Comparison of ENCODE assay signal across 1 cellular context in the genomic region with DNA sequence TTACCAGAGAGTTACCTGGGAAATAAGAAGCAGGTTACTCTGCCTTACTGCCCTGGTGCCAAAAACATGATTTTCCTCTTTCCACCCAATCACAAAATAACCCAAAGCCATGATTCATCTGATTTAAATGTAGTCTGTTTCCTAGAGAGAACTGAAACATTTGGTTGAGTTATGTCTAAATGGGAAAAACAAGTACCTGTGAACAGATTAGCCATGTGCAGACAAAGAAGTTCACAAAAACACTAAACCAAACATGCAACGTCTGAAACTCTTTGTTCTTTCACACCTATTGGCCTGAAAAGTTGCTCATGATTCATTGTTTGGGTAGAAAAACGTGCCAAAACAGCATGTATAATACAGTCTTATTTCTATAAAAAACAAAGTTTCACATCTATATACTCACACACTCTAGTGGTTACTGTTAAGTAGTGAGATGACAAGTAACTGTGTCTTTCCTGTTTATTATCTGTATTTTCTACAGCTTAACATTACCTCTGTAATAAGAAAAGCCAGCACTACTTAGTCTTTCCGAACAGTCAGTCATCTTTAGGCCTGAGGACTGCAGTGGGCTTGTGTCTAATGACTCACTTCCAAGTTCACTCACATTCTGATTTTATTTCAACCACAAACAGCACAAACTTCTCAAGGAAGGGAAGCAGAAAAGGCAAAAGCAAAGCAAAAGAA.
TF ChIP-seq lines count a peak whose summit lies in the region.

No MANE protein-coding gene starts in this region.

TF ChIP-seq in GM23338, 12 proteins besides CTCF, POLR2A, EP300 and RAD21:
- TF ChIP-seq ZNF462 (CRISPR knock-in tag; IDR thresholded peaks at IDR 0.05): no peak
- TF ChIP-seq ZNF114 (CRISPR knock-in tag; IDR thresholded peaks at IDR 0.05): no peak
- no peak for TF ChIP-seq POLR2AphosphoS5 (IDR thresholded peaks at IDR 0.05; ENCODE audit: low read depth)
- no peak for TF ChIP-seq EZH2phosphoT487 (IDR thresholded peaks at IDR 0.05; ENCODE audit: unreplicated experiment)
- no peak for TF ChIP-seq ETS1 (IDR thresholded peaks at IDR 0.05)
- TF ChIP-seq STAT1 (IDR thresholded peaks at IDR 0.05; ENCODE audit: unreplicated experiment): no peak
TF ChIP-seq in GM23338: peak in this region for 0.
